10 cellular contexts compared by ENCODE assay signal in the genomic region with DNA sequence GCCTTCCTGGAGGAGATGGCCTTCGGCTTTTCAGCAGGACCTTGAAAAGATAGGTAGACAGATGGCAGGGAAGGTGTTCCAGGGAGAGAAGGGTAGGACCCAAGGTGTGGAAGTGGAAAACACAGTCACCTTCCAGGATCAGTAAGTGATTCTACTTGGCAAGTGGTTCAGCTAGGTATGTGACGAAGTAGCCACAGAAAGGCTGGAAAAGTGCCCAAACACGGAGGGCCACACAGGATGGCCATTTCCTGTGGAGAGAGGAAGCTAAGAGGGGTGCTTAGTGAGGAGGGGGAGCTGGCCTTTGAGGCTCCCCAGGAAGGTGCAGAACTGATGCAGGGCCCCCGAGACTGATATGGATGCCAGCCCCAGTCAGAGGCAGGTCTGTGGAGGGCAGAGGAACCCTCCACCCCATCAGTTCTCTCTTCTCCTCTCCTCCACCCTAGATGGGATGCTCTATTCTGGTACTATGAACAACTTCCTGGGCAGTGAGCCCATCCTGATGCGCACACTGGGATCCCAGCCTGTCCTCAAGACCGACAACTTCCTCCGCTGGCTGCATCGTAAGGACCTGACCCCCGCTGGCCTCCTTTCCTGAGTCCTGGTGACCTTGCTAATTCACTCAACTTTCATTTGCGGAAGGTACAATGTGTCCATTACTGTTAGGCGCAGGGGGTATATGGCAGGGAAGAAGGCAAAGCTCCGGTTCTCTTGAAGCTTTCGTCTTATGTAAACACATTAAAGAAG. TPM values are rescaled to one million over a fixed set of nuclear protein-coding genes. Genes with fewer than 3 reads are reported as not detected.
DNase-seq lines count a peak whose midpoint lies in the region; ATAC-seq and TF ChIP-seq lines count a peak whose summit lies in the region.
"Had no signal": no experiment of that assay in that cellular context is flagged by ENCODE, and none has a peak within 500 bp of the region (broad histone marks: within the 10 kb centered on the region; RNA-seq: fewer than 3 reads in every experiment).

No MANE protein-coding gene starts in this region.

- H3K36me3 Mint-ChIP-seq in T-cell: no peaks in the 10 kb centered on the region

- POLR2A ChIA-PET in T-cell (lab: Charles Lee): no interaction called here

- H3K9me3 Mint-ChIP-seq in T-cell: no peaks in the 10 kb centered on the region

- peak overlapping the region; percentile 68 to 89 (median 75) for H3K4me3 Mint-ChIP-seq in T-cell

- H3K79me2 ChIP-seq in fibroblast of lung (ENCODE audit: control insufficient read depth, insufficient read depth, low read length): no peaks in the 10 kb centered on the region

- H3K27me3 ChIP-seq in BLaER1 treated with 17β-estradiol and CSF1 and Interleukin-3, amounts not matched to agents 10 nM and 100 nM: no peaks in the 10 kb centered on the region
- H3K27me3 ChIP-seq in fibroblast of lung (ENCODE audit: control insufficient read depth, insufficient read depth, low read length) (no peaks in the 10 kb centered on the region), neuron (ENCODE audit: insufficient read depth, low read length) (peaks cover under 1% of the 10 kb centered on the region)

- H3K9me3 ChIP-seq in BLaER1 treated with 17β-estradiol and CSF1 and Interleukin-3, amounts not matched to agents 10 nM and 100 nM (replicated peaks in 1 of 11): peaks cover 0 to 13% (median 6%) of the 10 kb centered on the region in 11 experiments; a peak in 14 of 22 replicates
- H3K9me3 ChIP-seq in fibroblast of lung (ENCODE audit: control insufficient read depth, insufficient read depth, low read depth, low read length) (no peaks in the 10 kb centered on the region), neuron (ENCODE audit: low read length) (no peaks in the 10 kb centered on the region)

- peak overlapping the region in 6 of 11 experiments; percentile 6 to 70 (median 44); a peak in 11 of 22 replicates for H3K27ac ChIP-seq in BLaER1 treated with 17β-estradiol and CSF1 and Interleukin-3, amounts not matched to agents 10 nM and 100 nM
- no peak overlapping the region for H3K27ac ChIP-seq in fibroblast of lung (ENCODE audit: insufficient read depth, low read length)

- peak overlapping the region in 1 of 2 donors; percentile 55 for H3K27ac Mint-ChIP-seq in T-cell

- peaks cover 0 to 8% (median 0%) of the 10 kb centered on the region in 11 experiments; a peak in 1 of 22 replicates for H4K20me1 ChIP-seq in BLaER1 treated with 17β-estradiol and CSF1 and Interleukin-3, amounts not matched to agents 10 nM and 100 nM
- no peaks in the 10 kb centered on the region for H4K20me1 ChIP-seq in fibroblast of lung (ENCODE audit: control insufficient read depth, extremely low read depth, insufficient read depth, low read length)

- H2AFZ ChIP-seq in fibroblast of lung (ENCODE audit: low read length): peak overlapping the region; percentile 82
- H2AFZ ChIP-seq in neuron (ENCODE audit: low read depth, low read length): peak overlapping the region; percentile 0

- peak overlapping the region in 4 of 10 experiments; percentile 13 to 48 (median 38); a peak in 5 of 20 replicates for H3K4me3 ChIP-seq in BLaER1 treated with 17β-estradiol and CSF1 and Interleukin-3, amounts not matched to agents 10 nM and 100 nM
- H3K4me3 ChIP-seq in fibroblast of lung (replicated peaks in 1 of 4; ENCODE audit: control extremely low read depth in 1 of 4, insufficient read depth in 1 of 4, low read depth in 3 of 4, low read length in 4 of 4) (peak overlapping the region in 2 of 4 experiments; percentile 30 to 31), neuron (ENCODE audit: low read length) (no peak overlapping the region)

- no peak for ATAC-seq in T-cell (replicated peaks in 1 of 4)

- CTCF ChIA-PET in T-cell (lab: Charles Lee): no interaction called here

- peaks cover 0 to 84% (median 71%) of the 10 kb centered on the region in 11 experiments; a peak in 17 of 22 replicates for H3K36me3 ChIP-seq in BLaER1 treated with 17β-estradiol and CSF1 and Interleukin-3, amounts not matched to agents 10 nM and 100 nM
- no peaks in the 10 kb centered on the region for H3K36me3 ChIP-seq in fibroblast of lung (ENCODE audit: control insufficient read depth, insufficient read depth, low read length)
- no peaks in the 10 kb centered on the region for H3K36me3 ChIP-seq in neuron (ENCODE audit: insufficient read depth, low read length)

- H3K9ac ChIP-seq in BLaER1 treated with 17β-estradiol and CSF1 and Interleukin-3, amounts not matched to agents 10 nM and 100 nM: peak overlapping the region in 8 of 11 experiments; percentile 1 to 64 (median 42); a peak in 9 of 22 replicates
- H3K9ac ChIP-seq in fibroblast of lung (ENCODE audit: insufficient read depth, low read length): no peak overlapping the region

- TF ChIP-seq CTCF in fibroblast of lung (conservative IDR thresholded peaks at IDR 0.05 in 1 of 2, IDR thresholded peaks at IDR 0.05 in 1 of 2; ENCODE audit: low read depth in 1 of 2, low read length in 2 of 2): no peak

- peak overlapping the region; percentile 68 to 100 (median 83) for H3K4me2 ChIP-seq in BLaER1 treated with 17β-estradiol and CSF1 and Interleukin-3, amounts not matched to agents 10 nM and 100 nM
- H3K4me2 ChIP-seq in fibroblast of lung (ENCODE audit: extremely low read depth, insufficient read depth, low read length): peak overlapping the region; percentile 62

- H3K27me3 Mint-ChIP-seq in T-cell: no peaks in the 10 kb centered on the region

- DNase-seq in T-cell (no peak), fibroblast of lung (ENCODE audit: low read depth in 2 of 2) (peak in 1 of 2 donors; percentile 20), NCI-H510A (lab: John Stamatoyannopoulos, UW) (no peak), NCI-H2029 (lab: John Stamatoyannopoulos, UW) (no peak), DMS53 treated with DMSO at 0.1 percent for 48 hours (lab: John Stamatoyannopoulos, UW; ENCODE audit: unreplicated experiment) (no peak)
- DNase-seq in stimulated activated CD4-positive, alpha-beta T cell treated with anti-CD3 and anti-CD28 coated beads, Interleukin-12 subunit alpha, Interleukin-12 subunit beta, amount 100 ng/mL, for 4 hours: no peak
- DNase-seq: DMS53, Kasumi-1 had no signal

- peaks cover 50 to 96% (median 61%) of the 10 kb centered on the region in 10 experiments for H3K4me1 ChIP-seq in BLaER1 treated with 17β-estradiol and CSF1 and Interleukin-3, amounts not matched to agents 10 nM and 100 nM
- H3K4me1 ChIP-seq in fibroblast of lung (ENCODE audit: control insufficient read depth, extremely low read depth, insufficient read depth, low read length): no peaks in the 10 kb centered on the region
- H3K4me1 ChIP-seq in neuron (ENCODE audit: insufficient read depth, low read length): no peaks in the 10 kb centered on the region

- H3K4me1 Mint-ChIP-seq in T-cell: peaks cover 15 to 32% (median 24%) of the 10 kb centered on the region in 3 donors

RNA-seq across cellular contexts. Expression of gene SEMA4A, which starts 6.8 kb away (rescaled TPM):
- total RNA-seq in T-cell (10 to 100 TPM in 1 of 5 donors, 1 to 10 TPM in 4; 1.5 to 12.0 (median 2.2) TPM), fibroblast of lung (0.77 and 0.99 TPM in 2 replicates)
- 0.24 and 0.27 TPM in 2 replicates for polyA plus RNA-seq in fibroblast of lung
- 0.28 and 0.44 TPM in 2 replicates for polyA plus RNA-seq in fibroblast of lung (2012)
- 0.27 and 1.8 TPM in 2 replicates for polyA minus RNA-seq in fibroblast of lung (ENCODE audit: low replicate concordance)

RNA-seq across cellular contexts. Expression of gene SLC25A44, which starts 33.7 kb away (rescaled TPM):
- total RNA-seq in T-cell: 10 to 100 TPM; 16.8 to 24.5 (median 21.4) TPM
- 5.4 and 8.4 TPM in 2 replicates for total RNA-seq in fibroblast of lung
- 32.1 and 35.4 TPM in 2 replicates for polyA plus RNA-seq in fibroblast of lung
- 20.3 and 20.5 TPM in 2 replicates for polyA plus RNA-seq in fibroblast of lung (2012)
- 36.8 and 52.8 TPM in 2 replicates for polyA minus RNA-seq in fibroblast of lung (ENCODE audit: low replicate concordance)

RNA-seq across cellular contexts. Expression of gene LMNA, which starts 45.7 kb away (rescaled TPM):
- 100 to 1,000 TPM in 2 of 5 donors, 10 to 100 TPM in 3; 40.3 to 970 (median 57.3) TPM for total RNA-seq in T-cell
- total RNA-seq in fibroblast of lung: 780 and 1,150 TPM in 2 replicates
- polyA plus RNA-seq in fibroblast of lung: 613 and 813 TPM in 2 replicates
- 891 and 1,369 TPM in 2 replicates for polyA plus RNA-seq in fibroblast of lung (2012)
- 720 and 826 TPM in 2 replicates for polyA minus RNA-seq in fibroblast of lung (ENCODE audit: low replicate concordance)

RNA-seq across cellular contexts. Expression of gene PMF1, which starts 52.6 kb away (rescaled TPM):
- total RNA-seq in T-cell (10 to 100 TPM; 54.7 to 58.7 (median 57.6) TPM), fibroblast of lung (21.6 and 24.1 TPM in 2 replicates)
- polyA plus RNA-seq in fibroblast of lung: 46.8 and 57.6 TPM in 2 replicates
- 34.4 and 47.5 TPM in 2 replicates for polyA plus RNA-seq in fibroblast of lung (2012)
- 18.6 and 20.0 TPM in 2 replicates for polyA minus RNA-seq in fibroblast of lung (ENCODE audit: low replicate concordance)
